In genomic region chr7:77657427-77658331, GRCh38 we compare ENCODE assay signal across 8 cellular contexts. TPM values are rescaled to one million over a fixed set of nuclear protein-coding genes. Genes with fewer than 3 reads are reported as not detected.
DNase-seq lines count a peak whose midpoint lies in the region; ATAC-seq, FAIRE-seq and TF ChIP-seq lines count a peak whose summit lies in the region.

No MANE protein-coding gene starts in this region.

- no peak for FAIRE-seq in astrocyte (lab: Jason Lieb, UNC)
- no peak for FAIRE-seq in keratinocyte (lab: Jason Lieb, UNC)
- no peak for FAIRE-seq in urothelium cell line (lab: Jason Lieb, UNC)

- DNase-seq in G401 (ENCODE audit: low spot score), result peak; percentile 77
- DNase-seq in NCI-H345 (lab: John Stamatoyannopoulos, UW), result peak; percentile 53
- DNase-seq in astrocyte (ENCODE audit: low read depth), result no peak
- DNase-seq in keratinocyte (ENCODE audit: low read depth, low spot score), result no peak
- DNase-seq in urothelium cell line (ENCODE audit: low spot score), result peak; percentile 17
- DNase-seq in uterus, result no peak
- DNase-seq in activated naive CD4-positive, alpha-beta T cell treated with anti-CD3 and anti-CD28 coated beads, Interleukin-2, amount 10 ng/mL, durations not matched to agents 7 days and 5 days, result no peak

- peaks cover 3% of the 10 kb centered on the region for H4K20me1 ChIP-seq in astrocyte (ENCODE audit: insufficient read depth, low read length)
- H4K20me1 ChIP-seq in keratinocyte (ENCODE audit: control insufficient read depth, extremely low read depth, insufficient read depth, low read length), result no peaks in the 10 kb centered on the region

- H3K27ac Mint-ChIP-seq in astrocyte (ENCODE audit: unreplicated experiment), result no peak overlapping the region
- no peak overlapping the region for H3K27ac Mint-ChIP-seq in activated naive CD4-positive, alpha-beta T cell treated with anti-CD3 and anti-CD28 coated beads, Interleukin-2, amount 10 ng/mL, durations not matched to agents 7 days and 5 days

- CTCF ChIA-PET in activated naive CD4-positive, alpha-beta T cell treated with anti-CD3 and anti-CD28 coated beads, Interleukin-2, amount 10 ng/mL, durations not matched to agents 7 days and 5 days (lab: Charles Lee), result interaction anchor here (0.8 to 4.8 kb wide), 15 partner anchors 11 to 383 kb away, joined by 3 to 41 read pairs (median 5); no protein-coding TSS in a partner anchor

- no peaks in the 10 kb centered on the region for H3K9me3 Mint-ChIP-seq in astrocyte (ENCODE audit: unreplicated experiment)
- no peaks in the 10 kb centered on the region for H3K9me3 Mint-ChIP-seq in activated naive CD4-positive, alpha-beta T cell treated with anti-CD3 and anti-CD28 coated beads, Interleukin-2, amount 10 ng/mL, durations not matched to agents 7 days and 5 days

- H3K27me3 Mint-ChIP-seq in astrocyte (ENCODE audit: low read depth, unreplicated experiment), result no peaks in the 10 kb centered on the region
- peaks cover 1% of the 10 kb centered on the region for H3K27me3 Mint-ChIP-seq in activated naive CD4-positive, alpha-beta T cell treated with anti-CD3 and anti-CD28 coated beads, Interleukin-2, amount 10 ng/mL, durations not matched to agents 7 days and 5 days

- TF ChIP-seq POLR2A in uterus (IDR thresholded peaks at IDR 0.05), result no peak

- H3K4me2 ChIP-seq in astrocyte (ENCODE audit: low read length) (no peak overlapping the region), keratinocyte (ENCODE audit: control insufficient read depth, extremely low read depth, insufficient read depth, low read depth, low read length) (no peak overlapping the region)

- in situ Hi-C loops in G401 (cut with HindIII; ENCODE audit: low sequenced_read_pairs), result no loop called here

- no peak overlapping the region for H3K27ac ChIP-seq in astrocyte (ENCODE audit: low read depth, low read length)
- no peak overlapping the region for H3K27ac ChIP-seq in keratinocyte (ENCODE audit: control insufficient read depth, insufficient read depth, low read length)
- no peak overlapping the region for H3K27ac ChIP-seq in uterus

- peak; percentile 35 for TF ChIP-seq CTCF in astrocyte (IDR thresholded peaks at IDR 0.05; ENCODE audit: insufficient read depth, low read depth, low read length)
- peak in 2 of 3 experiments; percentile 31 to 46 for TF ChIP-seq CTCF in keratinocyte (optimal IDR thresholded peaks at IDR 0.05 in 1 of 3, IDR thresholded peaks at IDR 0.05 in 1 of 3, conservative IDR thresholded peaks at IDR 0.05 in 1 of 3; ENCODE audit: extremely low read depth in 1 of 3, insufficient read depth in 2 of 3, low read length in 3 of 3)
- TF ChIP-seq CTCF in uterus (IDR thresholded peaks at IDR 0.05), result peak in 2 of 4 experiments; percentile 24 to 43

- ATAC-seq in HG02678 (IDR thresholded peaks at IDR 0.05; ENCODE audit: unreplicated experiment), result peak; percentile 52

- H3K9me1 ChIP-seq in keratinocyte (ENCODE audit: control insufficient read depth, extremely low read depth, insufficient read depth, low read length), result no peaks in the 10 kb centered on the region

- intact Hi-C loops in uterus (cut with DNase I; ENCODE audit: low total_unique reads), result no loop called here

- no peaks in the 10 kb centered on the region for H3K27me3 ChIP-seq in astrocyte (ENCODE audit: insufficient read depth, low read length)
- H3K27me3 ChIP-seq in keratinocyte (ENCODE audit: control insufficient read depth, extremely low read depth, insufficient read depth, low read length), result no peaks in the 10 kb centered on the region
- no peaks in the 10 kb centered on the region for H3K27me3 ChIP-seq in uterus

- no peak overlapping the region for H3K4me3 Mint-ChIP-seq in astrocyte (ENCODE audit: unreplicated experiment)
- no peak overlapping the region for H3K4me3 Mint-ChIP-seq in activated naive CD4-positive, alpha-beta T cell treated with anti-CD3 and anti-CD28 coated beads, Interleukin-2, amount 10 ng/mL, durations not matched to agents 7 days and 5 days

- H3K36me3 ChIP-seq in astrocyte (ENCODE audit: insufficient read depth, low read length) (peaks cover 23% of the 10 kb centered on the region), keratinocyte (ENCODE audit: control insufficient read depth in 2 of 2, extremely low read depth in 1 of 2, insufficient read depth in 2 of 2, low read length in 2 of 2) (peaks cover 6 to 9% of the 10 kb centered on the region in 2 experiments), uterus (no peaks in the 10 kb centered on the region)

- H3K79me2 ChIP-seq in astrocyte (ENCODE audit: insufficient read depth, low read length) (no peaks in the 10 kb centered on the region), keratinocyte (ENCODE audit: control insufficient read depth, insufficient read depth, low read length) (no peaks in the 10 kb centered on the region)

- peaks cover under 1% of the 10 kb centered on the region for H3K4me1 Mint-ChIP-seq in astrocyte (ENCODE audit: low read depth, unreplicated experiment)
- no peaks in the 10 kb centered on the region for H3K4me1 Mint-ChIP-seq in activated naive CD4-positive, alpha-beta T cell treated with anti-CD3 and anti-CD28 coated beads, Interleukin-2, amount 10 ng/mL, durations not matched to agents 7 days and 5 days

- H3K9me3 ChIP-seq in astrocyte (ENCODE audit: insufficient read depth, low read depth, low read length), result no peaks in the 10 kb centered on the region
- H3K9me3 ChIP-seq in keratinocyte (ENCODE audit: control insufficient read depth, low read depth, low read length), result no peaks in the 10 kb centered on the region
- H3K9me3 ChIP-seq in uterus, result no peaks in the 10 kb centered on the region

- H3K9ac ChIP-seq in astrocyte (ENCODE audit: low read length), result no peak overlapping the region
- H3K9ac ChIP-seq in keratinocyte (ENCODE audit: control insufficient read depth, extremely low read depth, insufficient read depth, low read length), result no peak overlapping the region

- H3K4me1 ChIP-seq in astrocyte (ENCODE audit: insufficient read depth, low read length) (no peaks in the 10 kb centered on the region), keratinocyte (ENCODE audit: control insufficient read depth, extremely low read depth, insufficient read depth, low read length) (no peaks in the 10 kb centered on the region), uterus (no peaks in the 10 kb centered on the region)

- peaks cover 7% of the 10 kb centered on the region for H3K36me3 Mint-ChIP-seq in astrocyte (ENCODE audit: low read depth, unreplicated experiment)
- no peaks in the 10 kb centered on the region for H3K36me3 Mint-ChIP-seq in activated naive CD4-positive, alpha-beta T cell treated with anti-CD3 and anti-CD28 coated beads, Interleukin-2, amount 10 ng/mL, durations not matched to agents 7 days and 5 days

- H3K4me3 ChIP-seq in astrocyte (ENCODE audit: insufficient read depth, low read depth, low read length) (no peak overlapping the region), keratinocyte (ENCODE audit: control insufficient read depth in 2 of 3, extremely low read depth in 1 of 3, insufficient read depth in 2 of 3, low read depth in 1 of 3, low read length in 3 of 3) (no peak overlapping the region), uterus (no peak overlapping the region)

- dilution Hi-C loops in keratinocyte (cut with MboI; ENCODE audit: extremely low pct_ligation_motif_present, low sequenced_read_pairs), result no loop called here

- H2AFZ ChIP-seq in astrocyte (ENCODE audit: low read depth, low read length), result no peak overlapping the region
- H2AFZ ChIP-seq in keratinocyte (ENCODE audit: control insufficient read depth, low read length), result no peak overlapping the region

RNA-seq across cellular contexts. Expression of gene RSBN1L, which starts 38.6 kb away (rescaled TPM):
- total RNA-seq in G401 (2014; rRNA removed; shearing (Covaris generic)), result 19.2 and 21.4 TPM in 2 replicates
- total RNA-seq in astrocyte (11.4 and 12.6 TPM in 2 replicates), uterus (10 to 100 TPM; 25.1 to 55.7 (median 42.5) TPM)
- 3.9 to 9.6 TPM (median 6.0 TPM) in 3 replicates for polyA plus RNA-seq in keratinocyte
- polyA plus RNA-seq in keratinocyte (2011; ENCODE audit: low read depth), result 11.3 TPM
- polyA plus RNA-seq in keratinocyte (2011; cell fraction: cytosol; rRNA removed), result 2.2 and 3.8 TPM in 2 replicates
- 7.0 and 7.7 TPM in 2 replicates for polyA plus RNA-seq in keratinocyte (2011; cell fraction: nucleus; rRNA removed)
- 5.3 and 8.0 TPM in 2 replicates for polyA plus RNA-seq in keratinocyte (2012; ENCODE audit: low replicate concordance)
- polyA minus RNA-seq in keratinocyte, result 2.7 to 20.0 TPM (median 10.3 TPM) in 3 replicates
- polyA minus RNA-seq in keratinocyte (2011; cell fraction: cytosol; rRNA and poly(A)+ RNA removed), result 2.9 TPM
- 4.7 and 5.6 TPM in 2 replicates for polyA minus RNA-seq in keratinocyte (2011; cell fraction: nucleus; rRNA and poly(A)+ RNA removed)

Comparison
In these comparisons a context has a peak if more than half of its experiments do, and no peak if none do; other contexts are left out.
1. DNase-seq: peak in G401 (single experiment), NCI-H345 (single experiment) and urothelium cell line (single experiment); none in astrocyte (single experiment), keratinocyte (single experiment), uterus (0 of 2) and activated naive CD4-positive, alpha-beta T cell treated with anti-CD3 and anti-CD28 coated beads, Interleukin-2, amount 10 ng/mL, durations not matched to agents 7 days and 5 days (single experiment).